9 cellular contexts compared by ENCODE assay signal in genomic region chr17:61403846-61404701, GRCh38. TPM values are rescaled to one million over a fixed set of nuclear protein-coding genes. Genes with fewer than 3 reads are reported as not detected.
DNase-seq lines count a peak whose midpoint lies in the region; ATAC-seq, FAIRE-seq and TF ChIP-seq lines count a peak whose summit lies in the region.
"Had no signal": no experiment of that assay in that cellular context is flagged by ENCODE, and none has a peak within 500 bp of the region (broad histone marks: within the 10 kb centered on the region; RNA-seq: fewer than 3 reads in every experiment).

No MANE protein-coding gene starts in this region.

- peaks cover 0 to 52% of the 10 kb centered on the region in 2 donors for H3K4me1 ChIP-seq in right atrium auricular region

- peak overlapping the region; percentile 13 to 61 for H3K4me3 ChIP-seq in right atrium auricular region
- H3K4me3 ChIP-seq in skin epidermis, result peak overlapping the region in 6 of 7 experiments; percentile 3 to 18 (median 12)

- H3K9me3 Mint-ChIP-seq in activated B cell treated with CpG ODN at 0.5 μM for 24 hours, result no peaks in the 10 kb centered on the region

- intact Hi-C loops in activated B cell treated with CpG ODN at 0.5 μM for 24 hours (cut with micrococcal nuclease), result loop anchor here (1.0 to 10.0 kb wide), 3 partner anchors 8 to 259 kb away; no protein-coding TSS in a partner anchor

- CTCF ChIA-PET in activated B cell treated with CpG ODN at 0.5 μM for 24 hours (lab: Charles Lee), result interaction anchor here (3.3 kb wide), 1 partner anchor 8 kb away, joined by 14 read pairs; no protein-coding TSS in a partner anchor

- H3K9me3 ChIP-seq in right atrium auricular region, result no peaks in the 10 kb centered on the region

- H3K4me1 Mint-ChIP-seq in activated B cell treated with CpG ODN at 0.5 μM for 24 hours, result peaks cover 49% of the 10 kb centered on the region

- H3K27ac Mint-ChIP-seq in activated B cell treated with CpG ODN at 0.5 μM for 24 hours, result no peak overlapping the region

- TF ChIP-seq POLR2A in H54 (IDR thresholded peaks at IDR 0.05; ENCODE audit: low read depth, low read length), result no peak

- ATAC-seq in activated B cell treated with CpG ODN at 0.5 μM for 24 hours (ENCODE audit: low read depth) (no peak), GM19328 (IDR thresholded peaks at IDR 0.05; ENCODE audit: unreplicated experiment) (no peak)

- peak overlapping the region; percentile 73 for H3K4me3 Mint-ChIP-seq in activated B cell treated with CpG ODN at 0.5 μM for 24 hours

- H3K27ac ChIP-seq in right atrium auricular region, result peak overlapping the region; percentile 16 to 78
- peak overlapping the region in 7 of 21 experiments; percentile 6 to 56 (median 19) for H3K27ac ChIP-seq in skin epidermis
- H3K27ac ChIP-seq: 22Rv1 had no signal

- FAIRE-seq in H54 (lab: Jason Lieb, UNC), result no peak

- DNase-seq in DMS53 (lab: John Stamatoyannopoulos, UW) (peak; percentile 49), DMS53 treated with DMSO at 0.1 percent for 48 hours (lab: John Stamatoyannopoulos, UW; ENCODE audit: unreplicated experiment) (no peak), activated B cell treated with CpG ODN at 0.5 μM for 24 hours (no peak), right atrium auricular region (ENCODE audit: low spot score) (no peak), pons (ENCODE audit: low spot score) (no peak), H54 (ENCODE audit: insufficient read length, low spot score) (no peak)

- TF ChIP-seq CTCF in activated B cell treated with CpG ODN at 0.5 μM for 24 hours (IDR thresholded peaks at IDR 0.05), result no peak
- TF ChIP-seq CTCF in right atrium auricular region (IDR thresholded peaks at IDR 0.05), result no peak

- H3K27me3 Mint-ChIP-seq in activated B cell treated with CpG ODN at 0.5 μM for 24 hours, result peaks cover 59% of the 10 kb centered on the region

- no peaks in the 10 kb centered on the region for H3K36me3 Mint-ChIP-seq in activated B cell treated with CpG ODN at 0.5 μM for 24 hours (ENCODE audit: low read depth)

- no peaks in the 10 kb centered on the region for H3K36me3 ChIP-seq in right atrium auricular region

- H3K27me3 ChIP-seq in right atrium auricular region, result peaks cover 15 to 34% of the 10 kb centered on the region in 2 donors

- POLR2A ChIA-PET in activated B cell treated with CpG ODN at 0.5 μM for 24 hours (lab: Charles Lee), result no interaction called here

RNA-seq across cellular contexts. Expression of gene TBX2, which starts 4.4 kb away (rescaled TPM):
- not detected in 2 replicates for total RNA-seq in activated B cell treated with CpG ODN at 0.5 μM for 24 hours
- 1 to 10 TPM; 4.3 to 6.9 TPM for total RNA-seq in right atrium auricular region

RNA-seq across cellular contexts. Expression of gene TBX4, which starts 48.1 kb away (rescaled TPM):
- total RNA-seq in activated B cell treated with CpG ODN at 0.5 μM for 24 hours (not detected in 2 replicates), right atrium auricular region (not detected)
